ENCODE assay signal across 24 cellular contexts in genomic region chr7:41858196-41858595, GRCh38.
A peak's percentile ranks its signal among the peaks of the same experiment; 100 is the strongest.
DNase-seq lines count a peak whose midpoint lies in the region; ATAC-seq and TF ChIP-seq lines count a peak whose summit lies in the region.
"Had no signal": no experiment of that assay in that cellular context is flagged by ENCODE, and none has a peak within 500 bp of the region (broad histone marks: within the 10 kb centered on the region; RNA-seq: fewer than 3 reads in every experiment).

No MANE protein-coding gene starts in this region.

- H3K4me1 ChIP-seq in SK-N-SH (ENCODE audit: control insufficient read depth in 1 of 2, insufficient read depth in 2 of 2, low read depth in 1 of 2, low read length in 1 of 2) (peaks cover 0 to 7% of the 10 kb centered on the region in 2 experiments; a peak in 1 of 4 replicates), uterus (no peaks in the 10 kb centered on the region), right cardiac atrium (ENCODE audit: control insufficient read depth, insufficient read depth, low read length) (no peaks in the 10 kb centered on the region)

- H4K20me1 ChIP-seq in SK-N-SH (ENCODE audit: insufficient read depth) = no peaks in the 10 kb centered on the region
- H4K20me1 ChIP-seq: BLaER1 had no signal

- TF ChIP-seq EP300 in SK-N-SH (IDR thresholded peaks at IDR 0.05; ENCODE audit: borderline replicate concordance in 1 of 2, low read depth in 1 of 2, low read length in 1 of 2) = no peak

- H3K4me3 ChIP-seq in SK-N-SH (ENCODE audit: low read depth in 2 of 2, low read length in 1 of 2) (no peak overlapping the region), fibroblast of the aortic adventitia (ENCODE audit: low read depth, low read length) (no peak overlapping the region), uterus (no peak overlapping the region), right cardiac atrium (ENCODE audit: low read length) (no peak overlapping the region)
- H3K4me3 ChIP-seq: BLaER1, GM12878, K562 had no signal

- intact Hi-C loops in uterus (cut with DNase I; ENCODE audit: low total_unique reads) (no loop called here), right cardiac atrium (cut with DNase I) (no loop called here)

- DNase-seq in GM03348 (ENCODE audit: low spot score) (peak; percentile 7), SK-N-SH (no peak), fibroblast of the aortic adventitia (ENCODE audit: low read depth) (peak; percentile 30), uterus (no peak), right cardiac atrium (no peak), foreskin melanocyte (no peak)
- DNase-seq: CD4-positive, CD25-positive, alpha-beta regulatory T cell; COR-L47; DMS53; HCEC 1CT; Kasumi-1; NCI-H1092 treated with DMSO at 0.1 percent for 48 hours; NCI-H1436; NCI-H187 treated with DMSO at 0.1 percent for 48 hours; NCI-H446; NCI-H526; NCI-H82; NK-92 treated with Interleukin-12 subunit alpha and Interleukin-12 subunit beta, amount 100 ng/mL, for 24 hours; PC-3 had no signal

- H3K9me3 ChIP-seq in SK-N-SH (no peaks in the 10 kb centered on the region), uterus (no peaks in the 10 kb centered on the region), right cardiac atrium (ENCODE audit: control insufficient read depth, low read length) (no peaks in the 10 kb centered on the region)

- H3K27ac ChIP-seq in SK-N-SH (ENCODE audit: low read depth in 2 of 2, low read length in 1 of 2) (no peak overlapping the region), uterus (no peak overlapping the region), right cardiac atrium (ENCODE audit: low read length) (no peak overlapping the region)
- H3K27ac ChIP-seq: BLaER1, HL-60 had no signal

- no peak overlapping the region for H3K4me2 ChIP-seq in SK-N-SH
- H3K4me2 ChIP-seq: BLaER1 had no signal

- 0 out of 2 replicates have a peak overlapping the region, but pooled peaks have one; percentile 1 for H2AFZ ChIP-seq in SK-N-SH (ENCODE audit: low read depth)

- no peaks in the 10 kb centered on the region for H3K27me3 ChIP-seq in SK-N-SH (ENCODE audit: insufficient read depth)
- no peaks in the 10 kb centered on the region for H3K27me3 ChIP-seq in uterus
- H3K27me3 ChIP-seq in right cardiac atrium (ENCODE audit: control insufficient read depth, insufficient read depth) = no peaks in the 10 kb centered on the region
- H3K27me3 ChIP-seq: BLaER1 had no signal

- CTCF ChIA-PET in SK-N-SH (lab: Yijun Ruan, JAX) = no interaction called here

- TF ChIP-seq POLR2A in uterus (IDR thresholded peaks at IDR 0.05) = no peak

- H3F3A ChIP-seq in SK-N-SH (replicated peaks; ENCODE audit: insufficient read depth) = no peaks in the 10 kb centered on the region

- no peak for ATAC-seq in right cardiac atrium
- no peak for ATAC-seq in GM18502 (IDR thresholded peaks at IDR 0.05; ENCODE audit: poor library complexity, unreplicated experiment)
- ATAC-seq: GM12878, K562, PC-3 had no signal

- no peak overlapping the region for H3K9ac ChIP-seq in SK-N-SH
- H3K9ac ChIP-seq: BLaER1 had no signal

- H3K9me2 ChIP-seq in SK-N-SH = no peaks in the 10 kb centered on the region

- 53% methylated on average over 2 of the region's 2 CpGs for WGBS in SK-N-SH (ENCODE audit: low lambda C conversion rate)
- WGBS in right cardiac atrium = 60% methylated on average over 2 of the region's 2 CpGs

- POLR2A ChIA-PET in SK-N-SH (lab: Yijun Ruan, JAX) = no interaction called here

- TF ChIP-seq RAD21 in SK-N-SH (IDR thresholded peaks at IDR 0.05; ENCODE audit: low read length) = no peak

- H3K79me2 ChIP-seq in SK-N-SH (ENCODE audit: insufficient read depth) = no peaks in the 10 kb centered on the region

- no peaks in the 10 kb centered on the region for H3K36me3 ChIP-seq in SK-N-SH (replicated peaks in 1 of 2; ENCODE audit: control insufficient read depth in 1 of 2, insufficient read depth in 2 of 2, low read length in 1 of 2)
- no peaks in the 10 kb centered on the region for H3K36me3 ChIP-seq in uterus
- H3K36me3 ChIP-seq: BLaER1 had no signal

- TF ChIP-seq CTCF in SK-N-SH (IDR thresholded peaks at IDR 0.05) (no peak), fibroblast of the aortic adventitia (IDR thresholded peaks at IDR 0.05; ENCODE audit: insufficient read depth, low read length) (no peak), uterus (IDR thresholded peaks at IDR 0.05) (no peak)

TF ChIP-seq in SK-N-SH, 30 proteins besides CTCF, POLR2A, EP300 and RAD21:
- TF ChIP-seq MEF2A (IDR thresholded peaks at IDR 0.05; ENCODE audit: borderline replicate concordance, low read depth) (0 out of 2 replicates have a peak, but pooled peaks have one; percentile 54), USF2 (IDR thresholded peaks at IDR 0.05; ENCODE audit: borderline replicate concordance, low read depth, low read length) (no peak)

Comparison
In these comparisons a context has a peak if more than half of its experiments do, and no peak if none do; other contexts are left out.
1. DNase-seq: peak in GM03348 (single experiment) and fibroblast of the aortic adventitia (single experiment); none in SK-N-SH (single experiment), uterus (0 of 2), right cardiac atrium (0 of 3) and foreskin melanocyte (single experiment).